20 cellular contexts compared by ENCODE assay signal in the genomic region with DNA sequence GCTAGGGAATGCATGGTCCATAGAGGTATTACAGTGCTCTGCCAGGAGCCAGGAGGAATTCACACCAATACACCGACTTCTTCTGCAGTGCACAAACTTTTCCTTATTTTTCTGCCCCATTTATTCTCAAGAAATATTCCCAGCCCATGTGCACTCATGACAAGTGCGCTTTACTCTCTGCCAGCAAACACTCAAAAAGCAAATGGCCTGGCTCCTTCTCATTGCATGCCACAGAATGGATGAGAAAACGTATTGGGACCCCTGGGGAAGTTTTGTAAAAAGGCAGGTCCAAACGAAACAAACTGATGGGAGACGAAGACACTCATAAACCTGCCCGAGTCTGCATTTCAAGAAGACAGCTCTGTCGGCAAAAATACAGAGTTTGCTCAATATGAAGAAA.
"Had no signal": no experiment of that assay in that cellular context is flagged by ENCODE, and none has a peak within 500 bp of the region (broad histone marks: within the 10 kb centered on the region; RNA-seq: fewer than 3 reads in every experiment).

No MANE protein-coding gene starts in this region.

- ATAC-seq: effector memory CD8-positive, alpha-beta T cell; gastroesophageal sphincter; natural killer cell; right cardiac atrium had no signal

- H3K27ac ChIP-seq: esophagus squamous epithelium, gastroesophageal sphincter, left ventricle myocardium inferior, lower lobe of right lung, ovary had no signal

- H3K4me2 ChIP-seq: smooth muscle cell had no signal

- H3K27me3 ChIP-seq: esophagus squamous epithelium, gastroesophageal sphincter, ovary had no signal

- H3K4me1 ChIP-seq: esophagus squamous epithelium, gastroesophageal sphincter, left ventricle myocardium inferior had no signal

- H3K4me3 Mint-ChIP-seq: dendritic cell treated with granulocyte-macrophage colony-stimulating factor and Interleukin-4, amounts not matched to agents 40 ng/mL and 50 ng/mL, for 4 days; effector memory CD8-positive, alpha-beta T cell; memory B cell; mesothelial cell of epicardium; natural killer cell; neural crest cell; type B pancreatic cell had no signal

- DNase-seq: effector memory CD8-positive, alpha-beta T cell; esophagus squamous epithelium; foreskin fibroblast; glutamatergic neuron; left ventricle myocardium inferior; lower lobe of right lung; natural killer cell; ovary; right cardiac atrium; stimulated activated CD4-positive, alpha-beta T cell treated with anti-CD3 and anti-CD28 coated beads, Interleukin-2, amount 100 ng/mL, for 48 hours; stimulated activated naive CD4-positive, alpha-beta T cell treated with Interleukin-2 at 50 U/mL for 16 hours had no signal

- H3K36me3 Mint-ChIP-seq: memory B cell, mesothelial cell of epicardium, natural killer cell, type B pancreatic cell had no signal

- FAIRE-seq: urothelium cell line had no signal

- H3K9me3 ChIP-seq: esophagus squamous epithelium, gastroesophageal sphincter, left ventricle myocardium inferior, lower lobe of right lung, ovary had no signal

- H3K4me1 Mint-ChIP-seq: natural killer cell had no signal

- H3K36me3 ChIP-seq: esophagus squamous epithelium, gastroesophageal sphincter, left ventricle myocardium inferior, lower lobe of right lung, ovary had no signal

- H3K27me3 Mint-ChIP-seq: dendritic cell treated with granulocyte-macrophage colony-stimulating factor and Interleukin-4, amounts not matched to agents 40 ng/mL and 50 ng/mL, for 4 days; effector memory CD8-positive, alpha-beta T cell; progenitor cell of endocrine pancreas had no signal

- H3K27ac Mint-ChIP-seq: dendritic cell treated with granulocyte-macrophage colony-stimulating factor and Interleukin-4, amounts not matched to agents 40 ng/mL and 50 ng/mL, for 4 days; effector memory CD8-positive, alpha-beta T cell; memory B cell; mesothelial cell of epicardium; natural killer cell; progenitor cell of endocrine pancreas; type B pancreatic cell had no signal

- H3K9me3 Mint-ChIP-seq: dendritic cell treated with granulocyte-macrophage colony-stimulating factor and Interleukin-4, amounts not matched to agents 40 ng/mL and 50 ng/mL, for 4 days; memory B cell; mesothelial cell of epicardium; neural crest cell; type B pancreatic cell had no signal

- H3K4me3 ChIP-seq: esophagus squamous epithelium, gastroesophageal sphincter, left ventricle myocardium inferior, lower lobe of right lung, ovary, smooth muscle cell had no signal
